ENCODE assay signal across 36 cellular contexts in genomic region chrY:15402471-15402870, GRCh38.
"Had no signal": no experiment of that assay in that cellular context is flagged by ENCODE, and none has a peak within 500 bp of the region (broad histone marks: within the 10 kb centered on the region; RNA-seq: fewer than 3 reads in every experiment).

No MANE protein-coding gene starts in this region.

- H3K4me1 Mint-ChIP-seq: activated CD4-positive, alpha-beta memory T cell treated with anti-CD3 and anti-CD28 coated beads, Interleukin-2, amount 10 ng/mL, durations not matched to agents 7 days and 5 days; activated CD4-positive, alpha-beta T cell treated with anti-CD3 and anti-CD28 coated beads for 36 hours; activated CD4-positive, alpha-beta T cell treated with anti-CD3 and anti-CD28 coated beads, Interleukin-2, amount 10 ng/mL, durations not matched to agents 7 days and 5 days; activated CD8-positive, alpha-beta memory T cell treated with anti-CD3 and anti-CD28 coated beads, Interleukin-2, amount 10 ng/mL, durations not matched to agents 7 days and 5 days; activated naive CD4-positive, alpha-beta T cell treated with anti-CD3 and anti-CD28 coated beads, Interleukin-2, amount 10 ng/mL, durations not matched to agents 7 days and 5 days; activated naive CD4-positive, alpha-beta T cell treated with anti-CD3 and anti-CD28 coated beads, Interleukin-2, amount 50 U/mL, for 24 hours; activated naive CD8-positive, alpha-beta T cell treated with anti-CD3 and anti-CD28 coated beads, Interleukin-2, amount 10 ng/mL, durations not matched to agents 7 days and 5 days; activated naive CD8-positive, alpha-beta T cell treated with anti-CD3 and anti-CD28 coated beads, Interleukin-2, amount 50 U/mL, for 24 hours had no signal

- H3K27ac Mint-ChIP-seq: activated CD4-positive, alpha-beta memory T cell treated with anti-CD3 and anti-CD28 coated beads, Interleukin-2, amount 10 ng/mL, durations not matched to agents 7 days and 5 days; activated CD4-positive, alpha-beta T cell treated with anti-CD3 and anti-CD28 coated beads for 36 hours; activated CD4-positive, alpha-beta T cell treated with anti-CD3 and anti-CD28 coated beads, Interleukin-2, amount 10 ng/mL, durations not matched to agents 7 days and 5 days; activated CD8-positive, alpha-beta memory T cell treated with anti-CD3 and anti-CD28 coated beads, Interleukin-2, amount 10 ng/mL, durations not matched to agents 7 days and 5 days; activated CD8-positive, alpha-beta T cell treated with anti-CD3 and anti-CD28 coated beads, Interleukin-2, amount 10 ng/mL, durations not matched to agents 7 days and 5 days; activated naive CD4-positive, alpha-beta T cell treated with anti-CD3 and anti-CD28 coated beads, Interleukin-2, amount 10 ng/mL, durations not matched to agents 7 days and 5 days; activated naive CD4-positive, alpha-beta T cell treated with anti-CD3 and anti-CD28 coated beads, Interleukin-2, amount 50 U/mL, for 24 hours; activated naive CD8-positive, alpha-beta T cell; activated naive CD8-positive, alpha-beta T cell treated with anti-CD3 and anti-CD28 coated beads, Interleukin-2, amount 10 ng/mL, durations not matched to agents 7 days and 5 days; activated naive CD8-positive, alpha-beta T cell treated with anti-CD3 and anti-CD28 coated beads, Interleukin-2, amount 50 U/mL, for 24 hours; activated T-cell treated with anti-CD3 and anti-CD28 coated beads, Interleukin-2, amount 50 U/mL, for 24 hours; activated T-helper 2 cell treated with anti-CD3 and anti-CD28 coated beads, Interferon-gamma antibody, Interleukin-2, Interleukin-4, amounts not matched to agents 10 μg/mL and 5 μg/mL and 100 μg/mL, durations not matched to agents 14 hours and 24 hours and 36 hours; T-helper 1 cell treated with Interleukin-12 subunit alpha and Interleukin-12 subunit beta and Interleukin-4 antibody, amounts not matched to agents 30 μg/mL and 1 μg/mL, for 36 hours; T-helper 2 cell treated with Interferon-gamma antibody and Interleukin-4, amounts not matched to agents 5 μg/mL and 100 μg/mL, for 36 hours; WTC11 had no signal

- H3K27me3 ChIP-seq: body of pancreas, brain microvascular endothelial cell, breast epithelium had no signal

- H3K36me3 ChIP-seq: brain microvascular endothelial cell, breast epithelium, WERI-Rb-1 had no signal

- H3K9me3 Mint-ChIP-seq: activated CD4-positive, alpha-beta memory T cell treated with anti-CD3 and anti-CD28 coated beads, Interleukin-2, amount 10 ng/mL, durations not matched to agents 7 days and 5 days; activated CD4-positive, alpha-beta T cell treated with anti-CD3 and anti-CD28 coated beads, Interleukin-2, amount 10 ng/mL, durations not matched to agents 7 days and 5 days; activated naive CD4-positive, alpha-beta T cell treated with anti-CD3 and anti-CD28 coated beads, Interleukin-2, amount 10 ng/mL, durations not matched to agents 7 days and 5 days; activated naive CD4-positive, alpha-beta T cell treated with anti-CD3 and anti-CD28 coated beads, Interleukin-2, amount 50 U/mL, for 24 hours; activated T-cell treated with anti-CD3 and anti-CD28 coated beads, Interleukin-2, amount 50 U/mL, for 24 hours; activated T-helper 2 cell treated with anti-CD3 and anti-CD28 coated beads, Interferon-gamma antibody, Interleukin-2, Interleukin-4, amounts not matched to agents 10 μg/mL and 5 μg/mL and 100 μg/mL, durations not matched to agents 14 hours and 24 hours and 36 hours; T-helper 1 cell treated with Interleukin-12 subunit alpha and Interleukin-12 subunit beta and Interleukin-4 antibody, amounts not matched to agents 30 μg/mL and 1 μg/mL, for 36 hours; T-helper 2 cell treated with Interferon-gamma antibody and Interleukin-4, amounts not matched to agents 5 μg/mL and 100 μg/mL, for 36 hours had no signal

- H3K9me3 ChIP-seq: body of pancreas, breast epithelium had no signal

- H3K4me1 ChIP-seq: body of pancreas, breast epithelium had no signal

- H3K4me3 Mint-ChIP-seq: activated CD4-positive, alpha-beta memory T cell treated with anti-CD3 and anti-CD28 coated beads, Interleukin-2, amount 10 ng/mL, durations not matched to agents 7 days and 5 days; activated CD4-positive, alpha-beta T cell treated with anti-CD3 and anti-CD28 coated beads for 36 hours; activated CD4-positive, alpha-beta T cell treated with anti-CD3 and anti-CD28 coated beads, Interleukin-2, amount 10 ng/mL, durations not matched to agents 7 days and 5 days; activated CD8-positive, alpha-beta memory T cell treated with anti-CD3 and anti-CD28 coated beads, Interleukin-2, amount 10 ng/mL, durations not matched to agents 7 days and 5 days; activated CD8-positive, alpha-beta T cell treated with anti-CD3 and anti-CD28 coated beads, Interleukin-2, amount 10 ng/mL, durations not matched to agents 7 days and 5 days; activated naive CD4-positive, alpha-beta T cell treated with anti-CD3 and anti-CD28 coated beads, Interleukin-2, amount 10 ng/mL, durations not matched to agents 7 days and 5 days; activated naive CD4-positive, alpha-beta T cell treated with anti-CD3 and anti-CD28 coated beads, Interleukin-2, amount 50 U/mL, for 24 hours; activated naive CD8-positive, alpha-beta T cell; activated naive CD8-positive, alpha-beta T cell treated with anti-CD3 and anti-CD28 coated beads, Interleukin-2, amount 10 ng/mL, durations not matched to agents 7 days and 5 days; activated naive CD8-positive, alpha-beta T cell treated with anti-CD3 and anti-CD28 coated beads, Interleukin-2, amount 50 U/mL, for 24 hours; activated T-cell treated with anti-CD3 and anti-CD28 coated beads, Interleukin-2, amount 50 U/mL, for 24 hours; T-helper 1 cell treated with Interleukin-12 subunit alpha and Interleukin-12 subunit beta and Interleukin-4 antibody, amounts not matched to agents 30 μg/mL and 1 μg/mL, for 36 hours; T-helper 2 cell treated with Interferon-gamma antibody and Interleukin-4, amounts not matched to agents 5 μg/mL and 100 μg/mL, for 36 hours; WTC11 had no signal

- H3K27ac ChIP-seq: body of pancreas, brain microvascular endothelial cell, breast epithelium, WERI-Rb-1 had no signal

- H3K27me3 Mint-ChIP-seq: activated CD4-positive, alpha-beta memory T cell treated with anti-CD3 and anti-CD28 coated beads, Interleukin-2, amount 10 ng/mL, durations not matched to agents 7 days and 5 days; activated CD4-positive, alpha-beta T cell treated with anti-CD3 and anti-CD28 coated beads for 36 hours; activated CD4-positive, alpha-beta T cell treated with anti-CD3 and anti-CD28 coated beads, Interleukin-2, amount 10 ng/mL, durations not matched to agents 7 days and 5 days; activated CD8-positive, alpha-beta memory T cell treated with anti-CD3 and anti-CD28 coated beads, Interleukin-2, amount 10 ng/mL, durations not matched to agents 7 days and 5 days; activated naive CD4-positive, alpha-beta T cell treated with anti-CD3 and anti-CD28 coated beads, Interleukin-2, amount 10 ng/mL, durations not matched to agents 7 days and 5 days; activated naive CD4-positive, alpha-beta T cell treated with anti-CD3 and anti-CD28 coated beads, Interleukin-2, amount 50 U/mL, for 24 hours; activated naive CD8-positive, alpha-beta T cell; activated naive CD8-positive, alpha-beta T cell treated with anti-CD3 and anti-CD28 coated beads, Interleukin-2, amount 10 ng/mL, durations not matched to agents 7 days and 5 days; activated naive CD8-positive, alpha-beta T cell treated with anti-CD3 and anti-CD28 coated beads, Interleukin-2, amount 50 U/mL, for 24 hours; activated T-cell treated with anti-CD3 and anti-CD28 coated beads, Interleukin-2, amount 50 U/mL, for 24 hours had no signal

- DNase-seq: activated CD4-positive, alpha-beta memory T cell treated with anti-CD3 and anti-CD28 coated beads, Interleukin-2, amount 10 ng/mL, durations not matched to agents 7 days and 5 days; activated CD4-positive, alpha-beta T cell treated with anti-CD3 and anti-CD28 coated beads for 1 hour; activated CD4-positive, alpha-beta T cell treated with anti-CD3 and anti-CD28 coated beads for 36 hours; activated CD4-positive, alpha-beta T cell treated with anti-CD3 and anti-CD28 coated beads for 48 hours; activated CD4-positive, alpha-beta T cell treated with anti-CD3 and anti-CD28 coated beads, Interleukin-2, amount 10 ng/mL, durations not matched to agents 7 days and 5 days; activated CD4-positive, alpha-beta T cell treated with anti-CD3 and anti-CD28 coated beads, Interleukin-2, amount 50 U/mL, for 48 hours; activated CD4-positive, CD25-positive, alpha-beta regulatory T cell; activated CD8-positive, alpha-beta memory T cell treated with anti-CD3 and anti-CD28 coated beads for 24 hours; activated CD8-positive, alpha-beta memory T cell treated with anti-CD3 and anti-CD28 coated beads, Interleukin-2, amount 10 ng/mL, durations not matched to agents 7 days and 5 days; activated CD8-positive, alpha-beta memory T cell treated with anti-CD3 and anti-CD28 coated beads, Interleukin-2, amount 50 U/mL, for 48 hours; activated CD8-positive, alpha-beta T cell treated with anti-CD3 and anti-CD28 coated beads, Interleukin-2, amount 10 ng/mL, durations not matched to agents 7 days and 5 days; activated effector memory CD4-positive, alpha-beta T cell treated with Interleukin-2 at 50 U/mL for 16 hours; activated gamma-delta T cell; activated naive CD4-positive, alpha-beta T cell treated with anti-CD3 and anti-CD28 coated beads, Interleukin-2, amount 10 ng/mL, durations not matched to agents 7 days and 5 days; activated naive CD4-positive, alpha-beta T cell treated with Interleukin-2 at 50 U/mL for 16 hours; activated naive CD8-positive, alpha-beta T cell treated with anti-CD3 and anti-CD28 coated beads, Interleukin-2, amount 10 ng/mL, durations not matched to agents 7 days and 5 days; activated naive CD8-positive, alpha-beta T cell treated with anti-CD3 and anti-CD28 coated beads, Interleukin-2, amount 50 U/mL, for 24 hours; activated T-cell treated with anti-CD3 and anti-CD28 coated beads, Interleukin-2, amount 50 U/mL, for 24 hours; activated T-cell treated with anti-CD3 and anti-CD28 coated beads, Interleukin-2, amount 50 U/mL, for 48 hours; amniotic stem cell; aorta; body of pancreas; brain microvascular endothelial cell; central memory CD4-positive, alpha-beta T cell; SW 1271; T-helper 1 cell; T-helper 2 cell; T-helper 9 cell; WERI-Rb-1 had no signal

- H3K4me3 ChIP-seq: body of pancreas, breast epithelium had no signal

- H3K36me3 Mint-ChIP-seq: activated CD8-positive, alpha-beta memory T cell treated with anti-CD3 and anti-CD28 coated beads, Interleukin-2, amount 10 ng/mL, durations not matched to agents 7 days and 5 days; activated naive CD4-positive, alpha-beta T cell treated with anti-CD3 and anti-CD28 coated beads, Interleukin-2, amount 10 ng/mL, durations not matched to agents 7 days and 5 days; activated naive CD4-positive, alpha-beta T cell treated with anti-CD3 and anti-CD28 coated beads, Interleukin-2, amount 50 U/mL, for 24 hours; activated naive CD8-positive, alpha-beta T cell; activated naive CD8-positive, alpha-beta T cell treated with anti-CD3 and anti-CD28 coated beads, Interleukin-2, amount 10 ng/mL, durations not matched to agents 7 days and 5 days had no signal
